16 cellular contexts compared by ENCODE assay signal in the genomic region with DNA sequence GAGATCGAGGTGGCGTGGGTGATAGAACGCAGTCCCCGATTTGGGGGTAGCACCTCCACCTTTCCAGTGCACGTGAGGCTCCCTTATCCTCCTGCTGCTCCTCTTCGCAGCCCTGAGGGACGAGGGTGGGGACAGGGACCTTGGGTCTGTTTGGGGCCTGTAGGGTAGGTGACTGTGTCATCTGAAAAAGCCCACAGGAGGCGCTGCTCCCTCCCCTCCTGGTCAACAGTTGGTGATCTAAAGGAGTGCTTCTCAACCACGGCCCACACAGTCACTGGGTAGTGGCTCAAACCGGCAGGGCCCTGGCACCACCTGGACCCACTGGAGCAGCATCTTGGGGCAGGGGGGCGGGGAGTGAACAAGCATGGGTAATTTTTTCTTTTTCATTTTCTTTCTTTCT. TPM values are rescaled to one million over a fixed set of nuclear protein-coding genes. Genes with fewer than 3 reads are reported as not detected.
DNase-seq lines count a peak whose midpoint lies in the region; ATAC-seq, FAIRE-seq and TF ChIP-seq lines count a peak whose summit lies in the region.
"Had no signal": no experiment of that assay in that cellular context is flagged by ENCODE, and none has a peak within 500 bp of the region (broad histone marks: within the 10 kb centered on the region; RNA-seq: fewer than 3 reads in every experiment).

No MANE protein-coding gene starts in this region.

- no peaks in the 10 kb centered on the region for H3K9me3 ChIP-seq in OCI-LY1 (ENCODE audit: low read length)
- H3K9me3 ChIP-seq: right atrium auricular region had no signal

- no peaks in the 10 kb centered on the region for H4K20me1 ChIP-seq in OCI-LY1 (ENCODE audit: insufficient read depth, low read length)

- H3K36me3 ChIP-seq in OCI-LY1 (ENCODE audit: insufficient read depth, low read length): peaks cover 78% of the 10 kb centered on the region

- no peak for DNase-seq in GM18507 (ENCODE audit: extremely low spot score, insufficient read length, low read depth)
- peak; percentile 65 for DNase-seq in germinal center (ENCODE audit: low spot score)
- no peak for DNase-seq in frontal cortex (ENCODE audit: low spot score in 2 of 2)
- DNase-seq in NCI-H526 treated with DMSO at 0.1 percent for 48 hours (lab: John Stamatoyannopoulos, UW): no peak
- DNase-seq: activated CD4-positive, alpha-beta T cell treated with anti-CD3 and anti-CD28 coated beads for 4 hours; DMS79 treated with DMSO at 0.1 percent for 48 hours; effector memory CD8-positive, alpha-beta T cell; naive thymus-derived CD8-positive, alpha-beta T cell; NCI-H2107; stimulated activated CD4-positive, alpha-beta T cell treated with anti-CD3 and anti-CD28 coated beads, Interleukin-4, amount 100 ng/mL, for 24 hours had no signal

- H3F3A ChIP-seq in OCI-LY1 (ENCODE audit: insufficient read depth, low read length): 0 out of 2 replicates have a peak, but pooled peaks cover 8% of the 10 kb centered on the region

- no peak overlapping the region for H3K9ac ChIP-seq in OCI-LY1 (ENCODE audit: low read length)

- no peak overlapping the region for H3K4me3 ChIP-seq in OCI-LY1 (ENCODE audit: low read depth, low read length, poor library complexity, severe bottlenecking)
- H3K4me3 ChIP-seq: right atrium auricular region had no signal

- H3K4me1 ChIP-seq in OCI-LY1 (ENCODE audit: insufficient read depth, low read length, severe bottlenecking): peaks cover 98% of the 10 kb centered on the region
- H3K4me1 ChIP-seq: right atrium auricular region had no signal

- H3K4me2 ChIP-seq in OCI-LY1 (ENCODE audit: low read length): no peak overlapping the region; the same call in 1 of the 2 replicates

- FAIRE-seq in GM18507 (lab: Jason Lieb, UNC) (peak; percentile 36), frontal cortex (lab: Jason Lieb, UNC) (no peak)

- TF ChIP-seq CTCF in C4-2B (conservative IDR thresholded peaks at IDR 0.05) (no peak; the same call in 1 of the 2 replicates), OCI-LY1 (IDR thresholded peaks at IDR 0.05; ENCODE audit: low read length) (peak; percentile 63)

- H3K27ac ChIP-seq in C4-2B: peak overlapping the region; percentile 14
- peak overlapping the region; percentile 96 for H3K27ac ChIP-seq in OCI-LY1 (ENCODE audit: low read depth, low read length, poor library complexity, severe bottlenecking)
- H3K27ac ChIP-seq: right atrium auricular region had no signal

- H2AFZ ChIP-seq in OCI-LY1 (ENCODE audit: low read length): no peak overlapping the region

- H3K9me2 ChIP-seq in OCI-LY1 (ENCODE audit: low read depth, low read length): no peaks in the 10 kb centered on the region

- ATAC-seq in GM19467 (IDR thresholded peaks at IDR 0.05; ENCODE audit: unreplicated experiment): no peak
- no peak for ATAC-seq in GM19463 (IDR thresholded peaks at IDR 0.05; ENCODE audit: unreplicated experiment)
- ATAC-seq: effector memory CD8-positive, alpha-beta T cell; naive thymus-derived CD8-positive, alpha-beta T cell had no signal

- no peaks in the 10 kb centered on the region for H3K27me3 ChIP-seq in OCI-LY1 (ENCODE audit: insufficient read depth, low read length)
- H3K27me3 ChIP-seq: right atrium auricular region had no signal

- H3K79me2 ChIP-seq in OCI-LY1 (ENCODE audit: insufficient read depth, low read length): peaks cover 6% of the 10 kb centered on the region

RNA-seq across cellular contexts. Expression of gene LRRK1, which starts 7.1 kb away (rescaled TPM):
- total RNA-seq in frontal cortex: 0.82 TPM

RNA-seq across cellular contexts. Expression of gene ALDH1A3, which starts 46.6 kb away (rescaled TPM):
- total RNA-seq in frontal cortex: 3.3 TPM
- total RNA-seq: naive thymus-derived CD8-positive, alpha-beta T cell; T-helper 1 cell treated with Interleukin-12 subunit alpha and Interleukin-12 subunit beta and Interleukin-4 antibody, amounts not matched to agents 30 ng/mL and 1 ng/mL, for 36 hours had no signal
